ENCODE assay signal across 17 cellular contexts in genomic region chr16:13441675-13442074, GRCh38.
A peak's percentile ranks its signal among the peaks of the same experiment; 100 is the strongest.
DNase-seq lines count a peak whose midpoint lies in the region; ATAC-seq and TF ChIP-seq lines count a peak whose summit lies in the region.
"Had no signal": no experiment of that assay in that cellular context is flagged by ENCODE, and none has a peak within 500 bp of the region (broad histone marks: within the 10 kb centered on the region; RNA-seq: fewer than 3 reads in every experiment).

No MANE protein-coding gene starts in this region.

- H3K36me3 ChIP-seq in GM06990 (ENCODE audit: control insufficient read depth, insufficient read depth, low read length), result no peaks in the 10 kb centered on the region
- H3K36me3 ChIP-seq: heart left ventricle, neutrophil, upper lobe of right lung had no signal

- no peak for TF ChIP-seq CTCF in GM06990 (IDR thresholded peaks at IDR 0.05; ENCODE audit: insufficient read depth, low read length, poor library complexity, severe bottlenecking)

- ATAC-seq in GM18868 (IDR thresholded peaks at IDR 0.05; ENCODE audit: unreplicated experiment) (peak; percentile 67), GM21737 (IDR thresholded peaks at IDR 0.05; ENCODE audit: unreplicated experiment) (peak; percentile 55), HG03280 (IDR thresholded peaks at IDR 0.05; ENCODE audit: unreplicated experiment) (peak; percentile 53)
- ATAC-seq: body of pancreas, esophagus mucosa, heart left ventricle, upper lobe of right lung had no signal

- no peaks in the 10 kb centered on the region for H3K27me3 ChIP-seq in GM06990 (replicated peaks; ENCODE audit: control insufficient read depth, insufficient read depth, low read length)
- H3K27me3 ChIP-seq: body of pancreas, neutrophil, upper lobe of right lung had no signal

- DNase-seq in GM06990 (ENCODE audit: extremely low read depth, insufficient read length), result peak; percentile 58
- no peak for DNase-seq in GOT3 (lab: John Stamatoyannopoulos, UW)
- no peak for DNase-seq in NCI-H2107 treated with DMSO at 0.1 percent for 48 hours (lab: John Stamatoyannopoulos, UW; ENCODE audit: unreplicated experiment)
- no peak for DNase-seq in iPS-NIHi7 (ENCODE audit: extremely low spot score)
- no peak for DNase-seq in inferior parietal cortex (ENCODE audit: extremely low spot score)
- DNase-seq: activated naive CD4-positive, alpha-beta T cell treated with Interleukin-2 at 50 U/mL for 16 hours; body of pancreas; dorsolateral prefrontal cortex; heart left ventricle; NCI-H2029 treated with DMSO at 0.1 percent for 48 hours; stimulated activated naive CD4-positive, alpha-beta T cell; upper lobe of right lung had no signal

- H3K4me3 ChIP-seq in GM06990 (replicated peaks; ENCODE audit: low read depth, low read length), result no peak overlapping the region
- H3K4me3 ChIP-seq: body of pancreas, dorsolateral prefrontal cortex, heart left ventricle, upper lobe of right lung had no signal
